Comparison of ENCODE assay signal across 1 cellular context in the genomic region with DNA sequence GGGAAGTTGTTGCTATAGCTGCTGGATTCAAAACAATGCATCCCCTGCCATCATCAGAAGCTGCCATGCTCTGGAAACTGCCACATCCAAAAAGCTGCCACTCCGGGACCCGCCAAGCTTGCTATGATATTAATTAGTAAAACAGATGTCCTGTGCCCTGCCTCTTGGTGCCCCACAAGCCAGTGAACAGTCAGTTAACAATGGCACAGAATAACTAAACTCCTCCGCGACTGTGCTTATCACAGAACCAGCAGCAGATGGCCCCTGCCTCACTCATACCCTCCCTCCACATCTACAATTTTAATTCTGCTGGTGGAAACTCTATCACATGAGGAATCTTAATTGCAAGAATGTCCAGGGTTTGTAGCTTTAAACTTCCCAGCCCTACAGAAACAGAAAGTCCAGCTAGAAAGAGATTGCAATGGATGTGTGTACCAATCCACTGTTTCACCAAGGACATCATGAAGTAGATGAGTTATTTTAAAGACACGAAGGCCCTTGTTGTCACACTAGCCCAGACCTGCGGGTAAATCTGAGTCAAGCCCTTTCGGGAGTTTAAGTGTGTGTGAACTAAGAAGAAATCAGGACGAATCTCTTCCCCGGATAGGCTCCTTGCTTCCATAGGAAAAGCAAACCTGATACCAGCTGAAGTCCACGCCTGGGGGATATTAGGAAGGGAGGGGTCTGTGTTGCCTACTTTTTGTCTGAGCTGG.
TF ChIP-seq lines count a peak whose summit lies in the region.

No MANE protein-coding gene starts in this region.

TF ChIP-seq in HepG2, 621 proteins besides CTCF, POLR2A, EP300 and RAD21:
- TF ChIP-seq ZNF33B (CRISPR knock-in tag; IDR thresholded peaks at IDR 0.05), result 0 out of 2 replicates have a peak, but pooled peaks have one; percentile 5
- TF ChIP-seq ZNF484 (CRISPR knock-in tag; IDR thresholded peaks at IDR 0.05; ENCODE audit: borderline replicate concordance, low read depth), result no peak
- TF ChIP-seq, protein P1, sequence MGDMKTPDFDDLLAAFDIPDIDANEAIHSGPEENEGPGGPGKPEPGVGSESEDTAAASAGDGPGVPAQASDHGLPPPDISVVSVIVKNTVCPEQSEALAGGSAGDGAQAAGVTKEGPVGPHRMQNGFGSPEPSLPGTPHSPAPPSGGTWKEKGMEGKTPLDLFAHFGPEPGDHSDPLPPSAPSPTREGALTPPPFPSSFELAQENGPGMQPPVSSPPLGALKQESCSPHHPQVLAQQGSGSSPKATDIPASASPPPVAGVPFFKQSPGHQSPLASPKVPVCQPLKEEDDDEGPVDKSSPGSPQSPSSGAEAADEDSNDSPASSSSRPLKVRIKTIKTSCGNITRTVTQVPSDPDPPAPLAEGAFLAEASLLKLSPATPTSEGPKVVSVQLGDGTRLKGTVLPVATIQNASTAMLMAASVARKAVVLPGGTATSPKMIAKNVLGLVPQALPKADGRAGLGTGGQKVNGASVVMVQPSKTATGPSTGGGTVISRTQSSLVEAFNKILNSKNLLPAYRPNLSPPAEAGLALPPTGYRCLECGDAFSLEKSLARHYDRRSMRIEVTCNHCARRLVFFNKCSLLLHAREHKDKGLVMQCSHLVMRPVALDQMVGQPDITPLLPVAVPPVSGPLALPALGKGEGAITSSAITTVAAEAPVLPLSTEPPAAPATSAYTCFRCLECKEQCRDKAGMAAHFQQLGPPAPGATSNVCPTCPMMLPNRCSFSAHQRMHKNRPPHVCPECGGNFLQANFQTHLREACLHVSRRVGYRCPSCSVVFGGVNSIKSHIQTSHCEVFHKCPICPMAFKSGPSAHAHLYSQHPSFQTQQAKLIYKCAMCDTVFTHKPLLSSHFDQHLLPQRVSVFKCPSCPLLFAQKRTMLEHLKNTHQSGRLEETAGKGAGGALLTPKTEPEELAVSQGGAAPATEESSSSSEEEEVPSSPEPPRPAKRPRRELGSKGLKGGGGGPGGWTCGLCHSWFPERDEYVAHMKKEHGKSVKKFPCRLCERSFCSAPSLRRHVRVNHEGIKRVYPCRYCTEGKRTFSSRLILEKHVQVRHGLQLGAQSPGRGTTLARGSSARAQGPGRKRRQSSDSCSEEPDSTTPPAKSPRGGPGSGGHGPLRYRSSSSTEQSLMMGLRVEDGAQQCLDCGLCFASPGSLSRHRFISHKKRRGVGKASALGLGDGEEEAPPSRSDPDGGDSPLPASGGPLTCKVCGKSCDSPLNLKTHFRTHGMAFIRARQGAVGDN (CRISPR knock-in tag; IDR thresholded peaks at IDR 0.05), result no peak
- TF ChIP-seq, protein P2, sequence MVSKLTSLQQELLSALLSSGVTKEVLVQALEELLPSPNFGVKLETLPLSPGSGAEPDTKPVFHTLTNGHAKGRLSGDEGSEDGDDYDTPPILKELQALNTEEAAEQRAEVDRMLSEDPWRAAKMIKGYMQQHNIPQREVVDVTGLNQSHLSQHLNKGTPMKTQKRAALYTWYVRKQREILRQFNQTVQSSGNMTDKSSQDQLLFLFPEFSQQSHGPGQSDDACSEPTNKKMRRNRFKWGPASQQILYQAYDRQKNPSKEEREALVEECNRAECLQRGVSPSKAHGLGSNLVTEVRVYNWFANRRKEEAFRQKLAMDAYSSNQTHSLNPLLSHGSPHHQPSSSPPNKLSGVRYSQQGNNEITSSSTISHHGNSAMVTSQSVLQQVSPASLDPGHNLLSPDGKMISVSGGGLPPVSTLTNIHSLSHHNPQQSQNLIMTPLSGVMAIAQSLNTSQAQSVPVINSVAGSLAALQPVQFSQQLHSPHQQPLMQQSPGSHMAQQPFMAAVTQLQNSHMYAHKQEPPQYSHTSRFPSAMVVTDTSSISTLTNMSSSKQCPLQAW (CRISPR knock-in tag; IDR thresholded peaks at IDR 0.05), result no peak
- TF ChIP-seq STAG1 (CRISPR knock-in tag; IDR thresholded peaks at IDR 0.05), result peak; percentile 31
